In genomic region chr9:75101004-75101601, GRCh38 we compare ENCODE assay signal across 13 cellular contexts. TPM values are rescaled to one million over a fixed set of nuclear protein-coding genes. Genes with fewer than 3 reads are reported as not detected.
A peak's percentile ranks its signal among the peaks of the same experiment; 100 is the strongest.
DNase-seq lines count a peak whose midpoint lies in the region; ATAC-seq and TF ChIP-seq lines count a peak whose summit lies in the region.
"Had no signal": no experiment of that assay in that cellular context is flagged by ENCODE, and none has a peak within 500 bp of the region (broad histone marks: within the 10 kb centered on the region; RNA-seq: fewer than 3 reads in every experiment).

No MANE protein-coding gene starts in this region.

- peak overlapping the region; percentile 16 to 78 for H3K27ac Mint-ChIP-seq in effector memory CD8-positive, alpha-beta T cell
- peak overlapping the region in 6 of 9 donors; percentile 10 to 75 (median 64) for H3K27ac Mint-ChIP-seq in naive thymus-derived CD4-positive, alpha-beta T cell

- ATAC-seq in right cardiac atrium = peak; percentile 43 to 55
- ATAC-seq in Right ventricle myocardium superior (ENCODE audit: poor library complexity) = no peak
- no peak for ATAC-seq in effector memory CD8-positive, alpha-beta T cell (replicated peaks)
- ATAC-seq in naive thymus-derived CD4-positive, alpha-beta T cell = no peak

- H3K36me3 Mint-ChIP-seq in effector memory CD8-positive, alpha-beta T cell (ENCODE audit: insufficient read depth) = peaks cover 17% of the 10 kb centered on the region
- peaks cover 0 to 32% (median 20%) of the 10 kb centered on the region in 5 donors for H3K36me3 Mint-ChIP-seq in naive thymus-derived CD4-positive, alpha-beta T cell

- H3K9me3 Mint-ChIP-seq in effector memory CD8-positive, alpha-beta T cell = no peaks in the 10 kb centered on the region
- H3K9me3 Mint-ChIP-seq in naive thymus-derived CD4-positive, alpha-beta T cell = no peaks in the 10 kb centered on the region

- TF ChIP-seq CTCF in uterus (IDR thresholded peaks at IDR 0.05) = no peak

- CTCF ChIA-PET in naive thymus-derived CD4-positive, alpha-beta T cell (lab: Charles Lee) = interaction anchor here (1.5 kb wide), 1 partner anchor 17 kb away, joined by 3 read pairs; no protein-coding TSS in a partner anchor

- intact Hi-C loops in right cardiac atrium (cut with DNase I) (no loop called here), Right ventricle myocardium superior (cut with DNase I) (no loop called here), uterus (cut with DNase I; ENCODE audit: low total_unique reads) (no loop called here)
- intact Hi-C loops in naive thymus-derived CD4-positive, alpha-beta T cell (cut with micrococcal nuclease) = no loop called here

- TF ChIP-seq POLR2A in uterus (IDR thresholded peaks at IDR 0.05) = no peak

- no peak overlapping the region for H3K4me3 ChIP-seq in right cardiac atrium (ENCODE audit: low read length)
- no peak overlapping the region for H3K4me3 ChIP-seq in naive thymus-derived CD4-positive, alpha-beta T cell (ENCODE audit: low read length)
- H3K4me3 ChIP-seq in uterus = no peak overlapping the region
- H3K4me3 ChIP-seq: ascending aorta had no signal

- peaks cover 0 to 4% (median 0%) of the 10 kb centered on the region in 3 experiments for H3K36me3 ChIP-seq in naive thymus-derived CD4-positive, alpha-beta T cell (ENCODE audit: control insufficient read depth in 2 of 3, insufficient read depth in 3 of 3, low read length in 3 of 3)
- no peaks in the 10 kb centered on the region for H3K36me3 ChIP-seq in uterus
- H3K36me3 ChIP-seq: ascending aorta had no signal

- no peaks in the 10 kb centered on the region for H3K9me3 ChIP-seq in right cardiac atrium (ENCODE audit: control insufficient read depth, low read length)
- no peaks in the 10 kb centered on the region for H3K9me3 ChIP-seq in naive thymus-derived CD4-positive, alpha-beta T cell (ENCODE audit: control insufficient read depth in 2 of 3, low read length in 3 of 3)
- no peaks in the 10 kb centered on the region for H3K9me3 ChIP-seq in uterus
- H3K9me3 ChIP-seq: ascending aorta had no signal

- DNase-seq in right cardiac atrium (no peak), Right ventricle myocardium superior (no peak), uterus (peak in 1 of 2 donors; percentile 29), NCI-H1105 treated with DMSO at 0.1 percent for 48 hours (lab: John Stamatoyannopoulos, UW) (no peak), SKM-1 treated with dmso at 0.1 percent for 144 hours (lab: John Stamatoyannopoulos, UW; ENCODE audit: unreplicated experiment) (no peak), RKO (ENCODE audit: low spot score) (no peak)
- DNase-seq in effector memory CD8-positive, alpha-beta T cell = no peak
- DNase-seq in naive thymus-derived CD4-positive, alpha-beta T cell = no peak
- DNase-seq: kidney; NCI-H2081 treated with DMSO at 0.1 percent for 48 hours; NCI-H82; stimulated activated CD4-positive, alpha-beta T cell treated with anti-CD3 and anti-CD28 coated beads, Interleukin-12 subunit alpha, Interleukin-12 subunit beta, amount 100 ng/mL, for 4 hours had no signal

- H3K27me3 ChIP-seq in right cardiac atrium (ENCODE audit: control insufficient read depth, insufficient read depth) = no peaks in the 10 kb centered on the region
- H3K27me3 ChIP-seq in naive thymus-derived CD4-positive, alpha-beta T cell (ENCODE audit: control insufficient read depth in 2 of 2, insufficient read depth in 2 of 2, low read length in 2 of 2) = no peaks in the 10 kb centered on the region
- no peaks in the 10 kb centered on the region for H3K27me3 ChIP-seq in uterus
- H3K27me3 ChIP-seq: ascending aorta had no signal

- WGBS in right cardiac atrium = 52% methylated on average over 10 of the region's 10 CpGs

- POLR2A ChIA-PET in naive thymus-derived CD4-positive, alpha-beta T cell (lab: Charles Lee) = interaction anchor here (0.8 to 1.6 kb wide), 4 partner anchors 9 to 37 kb away, joined by 3 to 5 read pairs (median 4); partner anchors contain the start of genes NMRK1 and OSTF1

- H3K27me3 Mint-ChIP-seq in effector memory CD8-positive, alpha-beta T cell = no peaks in the 10 kb centered on the region
- no peaks in the 10 kb centered on the region for H3K27me3 Mint-ChIP-seq in naive thymus-derived CD4-positive, alpha-beta T cell

- peaks cover 62 to 63% of the 10 kb centered on the region in 2 donors for H3K4me1 Mint-ChIP-seq in effector memory CD8-positive, alpha-beta T cell (ENCODE audit: low read depth in 2 of 2)
- peaks cover 37 to 83% (median 70%) of the 10 kb centered on the region in 7 donors for H3K4me1 Mint-ChIP-seq in naive thymus-derived CD4-positive, alpha-beta T cell

- H3K4me3 Mint-ChIP-seq in effector memory CD8-positive, alpha-beta T cell = peak overlapping the region in 1 of 2 donors; percentile 48
- peak overlapping the region in 1 of 10 donors; percentile 59 for H3K4me3 Mint-ChIP-seq in naive thymus-derived CD4-positive, alpha-beta T cell

- peak overlapping the region; percentile 53 for H3K27ac ChIP-seq in right cardiac atrium (ENCODE audit: low read length)
- H3K27ac ChIP-seq in naive thymus-derived CD4-positive, alpha-beta T cell (ENCODE audit: low read depth, low read length) = no peak overlapping the region
- peak overlapping the region; percentile 44 to 66 for H3K27ac ChIP-seq in uterus
- H3K27ac ChIP-seq: ascending aorta had no signal

- H3K4me1 ChIP-seq in right cardiac atrium (ENCODE audit: control insufficient read depth, insufficient read depth, low read length) (peaks cover 8% of the 10 kb centered on the region), uterus (peaks cover 0 to 9% of the 10 kb centered on the region in 2 donors)
- peaks cover 3 to 35% of the 10 kb centered on the region in 2 donors for H3K4me1 ChIP-seq in naive thymus-derived CD4-positive, alpha-beta T cell (ENCODE audit: control insufficient read depth in 2 of 2, insufficient read depth in 2 of 2, low read length in 2 of 2)
- H3K4me1 ChIP-seq: ascending aorta had no signal

RNA-seq across cellular contexts. Expression of gene OSTF1, which starts 12.8 kb away (rescaled TPM):
- total RNA-seq in right cardiac atrium (10 to 100 TPM; 26.4 to 35.2 (median 29.7) TPM), Right ventricle myocardium superior (20.6 TPM), uterus (10 to 100 TPM in 3 of 4 donors, 1 to 10 TPM in 1; 3.3 to 54.4 (median 32.2) TPM)
- 33.8 TPM for polyA plus RNA-seq in right cardiac atrium
- total RNA-seq in naive thymus-derived CD4-positive, alpha-beta T cell = 10 to 100 TPM; 38.7 to 93.5 (median 46.2) TPM
- polyA plus RNA-seq in naive thymus-derived CD4-positive, alpha-beta T cell = 100 to 1,000 TPM; 109 to 141 TPM

RNA-seq across cellular contexts. Expression of gene NMRK1, which starts 13.1 kb away (rescaled TPM):
- total RNA-seq in right cardiac atrium (10 to 100 TPM; 11.6 to 27.3 (median 21.5) TPM), Right ventricle myocardium superior (17.3 TPM), uterus (10 to 100 TPM in 3 of 4 donors, 1 to 10 TPM in 1; 1.3 to 32.5 (median 15.6) TPM)
- 30.2 TPM for polyA plus RNA-seq in right cardiac atrium
- 100 to 1,000 TPM in 2 of 5 experiments, 10 to 100 TPM in 3; 23.4 to 103 (median 58.1) TPM for total RNA-seq in naive thymus-derived CD4-positive, alpha-beta T cell
- 10 to 100 TPM; 64.3 to 75.5 TPM for polyA plus RNA-seq in naive thymus-derived CD4-positive, alpha-beta T cell

Comparison
In these comparisons a context has a peak if more than half of its experiments do, and no peak if none do; other contexts are left out.
1. ATAC-seq: peak in right cardiac atrium (2 of 2); none in Right ventricle myocardium superior (single experiment), effector memory CD8-positive, alpha-beta T cell (single experiment) and naive thymus-derived CD4-positive, alpha-beta T cell (single experiment).